ENCODE assay signal across 12 cellular contexts in the genomic region with DNA sequence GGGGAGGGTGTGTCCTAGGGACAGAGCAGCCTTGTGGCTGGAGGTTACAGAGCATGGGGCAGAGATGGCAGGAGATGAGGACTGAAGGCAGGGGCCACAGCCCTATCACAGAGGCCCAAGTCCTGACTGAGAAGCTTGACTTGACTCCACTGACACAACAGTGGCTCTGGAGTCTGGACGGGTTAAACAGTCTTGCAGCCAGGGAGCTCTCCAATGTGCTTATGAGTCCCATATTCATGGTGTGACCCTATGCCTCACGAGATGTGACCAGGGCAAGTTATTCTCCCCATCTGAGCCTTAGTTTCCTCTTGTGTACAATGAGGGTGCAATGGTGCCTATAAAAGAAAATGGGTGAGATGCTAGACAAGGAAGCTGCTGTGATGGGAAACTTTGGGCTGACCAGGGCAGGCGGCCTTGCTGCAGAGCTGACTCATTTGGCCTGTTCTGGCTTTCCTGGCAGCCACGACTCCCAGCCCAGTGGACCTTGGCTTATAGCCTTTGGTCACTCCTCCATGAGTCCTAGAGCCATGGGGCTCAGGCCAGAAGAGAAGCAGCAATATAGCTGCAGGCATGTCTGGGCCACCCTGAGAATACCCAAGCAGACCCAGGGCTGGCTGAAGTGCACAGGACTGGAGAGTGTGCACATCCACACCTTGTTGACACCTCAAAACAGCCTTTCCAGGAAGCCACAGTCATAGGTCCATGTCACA. TPM values are rescaled to one million over a fixed set of nuclear protein-coding genes. Genes with fewer than 3 reads are reported as not detected.
A peak's percentile ranks its signal among the peaks of the same experiment; 100 is the strongest.
DNase-seq lines count a peak whose midpoint lies in the region; ATAC-seq and TF ChIP-seq lines count a peak whose summit lies in the region.
"Had no signal": no experiment of that assay in that cellular context is flagged by ENCODE, and none has a peak within 500 bp of the region (broad histone marks: within the 10 kb centered on the region; RNA-seq: fewer than 3 reads in every experiment).

No MANE protein-coding gene starts in this region.

- intact Hi-C loops in colonic mucosa (cut with DNase I), result loop anchor here (10.0 kb wide), 1 partner anchor 739 kb away; no protein-coding TSS in a partner anchor

- H3K27ac ChIP-seq in CD8-positive, alpha-beta memory T cell (ENCODE audit: low read depth, low read length), result no peak overlapping the region
- peak overlapping the region; percentile 72 for H3K27ac ChIP-seq in colonic mucosa
- H3K27ac ChIP-seq: SK-N-MC had no signal

- CTCF ChIA-PET in CD8-positive, alpha-beta memory T cell (lab: Charles Lee), result interaction anchor here (1.4 kb wide), 1 partner anchor 305 kb away, joined by 4 read pairs; no protein-coding TSS in a partner anchor
- CTCF ChIA-PET in GM10248 (lab: Yijun Ruan, JAX), result interaction anchor here (1.2 to 5.7 kb wide), 2 partner anchors 12 to 314 kb away, joined by 3 to 41 read pairs; no protein-coding TSS in a partner anchor

- no peak overlapping the region for H3K4me3 ChIP-seq in CD8-positive, alpha-beta memory T cell (ENCODE audit: low read length)
- no peak overlapping the region for H3K4me3 ChIP-seq in colonic mucosa
- H3K4me3 ChIP-seq: SK-N-MC had no signal

- H3K4me1 Mint-ChIP-seq in CD8-positive, alpha-beta memory T cell, result peaks cover 62 to 66% (median 64%) of the 10 kb centered on the region in 3 donors

- peak overlapping the region in 7 of 8 donors; percentile 7 to 89 (median 79) for H3K27ac Mint-ChIP-seq in CD8-positive, alpha-beta memory T cell

- H3K9me3 ChIP-seq in CD8-positive, alpha-beta memory T cell (ENCODE audit: low read length), result no peaks in the 10 kb centered on the region
- H3K9me3 ChIP-seq in colonic mucosa, result no peaks in the 10 kb centered on the region

- H3K36me3 Mint-ChIP-seq in CD8-positive, alpha-beta memory T cell, result peaks cover 0 to 5% (median 0%) of the 10 kb centered on the region in 3 donors

- no peak for TF ChIP-seq CTCF in colonic mucosa (IDR thresholded peaks at IDR 0.05)
- TF ChIP-seq CTCF in GM10248 (IDR thresholded peaks at IDR 0.05; ENCODE audit: control extremely low read depth, extremely low read depth, low read depth, missing control alignments), result no peak

- no peaks in the 10 kb centered on the region for H3K27me3 Mint-ChIP-seq in CD8-positive, alpha-beta memory T cell

- no peak for ATAC-seq in GM21515 (IDR thresholded peaks at IDR 0.05; ENCODE audit: unreplicated experiment)
- no peak for ATAC-seq in GM19467 (IDR thresholded peaks at IDR 0.05; ENCODE audit: unreplicated experiment)

- POLR2A ChIA-PET in CD8-positive, alpha-beta memory T cell (lab: Charles Lee), result interaction anchor here (0.5 kb wide), 1 partner anchor 858 kb away, joined by 3 read pairs; the partner anchor contains the start of gene LRRC42
- POLR2A ChIA-PET in GM10248 (lab: Yijun Ruan, JAX), result no interaction called here

- H3K27me3 ChIP-seq in CD8-positive, alpha-beta memory T cell (ENCODE audit: insufficient read depth, low read length, poor library complexity, severe bottlenecking), result no peaks in the 10 kb centered on the region
- no peaks in the 10 kb centered on the region for H3K27me3 ChIP-seq in colonic mucosa

- no peaks in the 10 kb centered on the region for H3K36me3 ChIP-seq in CD8-positive, alpha-beta memory T cell (ENCODE audit: insufficient read depth, low read length)
- no peaks in the 10 kb centered on the region for H3K36me3 ChIP-seq in colonic mucosa

- H3K9me3 Mint-ChIP-seq in CD8-positive, alpha-beta memory T cell, result no peaks in the 10 kb centered on the region

- peaks cover 48% of the 10 kb centered on the region for H3K4me1 ChIP-seq in CD8-positive, alpha-beta memory T cell (ENCODE audit: insufficient read depth, low read length)
- peaks cover 14% of the 10 kb centered on the region for H3K4me1 ChIP-seq in colonic mucosa

- DNase-seq in CD8-positive, alpha-beta memory T cell, result no peak
- peak; percentile 51 for DNase-seq in NCI-H226
- DNase-seq in colonic mucosa, result peak; percentile 59
- DNase-seq in myocyte (ENCODE audit: low read depth), result peak; percentile 29
- DNase-seq in GM10248 (ENCODE audit: extremely low spot score), result no peak
- no peak for DNase-seq in activated T-cell treated with anti-CD3 and anti-CD28 coated beads, Interleukin-2, amount 50 U/mL, for 1 hour
- DNase-seq: midbrain, NCI-H446 treated with DMSO at 0.1 percent for 48 hours had no signal

- H3K9ac ChIP-seq in colonic mucosa (ENCODE audit: low read depth in 2 of 2, low read length in 2 of 2), result peak overlapping the region in 1 of 2 donors; percentile 51

- peak overlapping the region in 5 of 7 donors; percentile 29 to 58 (median 46) for H3K4me3 Mint-ChIP-seq in CD8-positive, alpha-beta memory T cell

RNA-seq across cellular contexts. Expression of gene TTC22, which starts 2.8 kb away (rescaled TPM):
- total RNA-seq in CD8-positive, alpha-beta memory T cell, result 1 to 10 TPM; 2.8 to 2.9 TPM
- polyA plus RNA-seq in CD8-positive, alpha-beta memory T cell, result 5.6 TPM
- total RNA-seq in colonic mucosa (10 to 100 TPM; 52.4 to 80.6 TPM), myocyte (not detected in 2 replicates)
- polyA plus RNA-seq in myocyte (2012), result not detected
- total RNA-seq: H4 had no signal

RNA-seq across cellular contexts. Expression of gene PARS2, which starts 39.6 kb away (rescaled TPM):
- 1 to 10 TPM; 7.9 to 8.2 TPM for total RNA-seq in CD8-positive, alpha-beta memory T cell
- 3.2 TPM for polyA plus RNA-seq in CD8-positive, alpha-beta memory T cell
- 10 to 100 TPM; 11.1 to 11.2 TPM for total RNA-seq in colonic mucosa
- 7.2 and 8.0 TPM in 2 replicates for total RNA-seq in myocyte
- polyA plus RNA-seq in myocyte (2012), result 5.1 TPM

Comparison
In these comparisons a context has a peak if more than half of its experiments do, and no peak if none do; other contexts are left out.
1. DNase-seq: peak in NCI-H226 (single experiment), colonic mucosa (single experiment) and myocyte (single experiment); none in CD8-positive, alpha-beta memory T cell (0 of 5), GM10248 (single experiment) and activated T-cell treated with anti-CD3 and anti-CD28 coated beads, Interleukin-2, amount 50 U/mL, for 1 hour (single experiment).
2. RNA of gene TTC22, which starts 2.8 kb away (total RNA-seq): 52.4 to 80.6 TPM in colonic mucosa; 2.8 to 2.9 TPM in CD8-positive, alpha-beta memory T cell and not detected in myocyte; every median in the first group is over 10 times any median in the second.